Comparison of ENCODE assay signal across 11 cellular contexts in genomic region chr9:69745716-69746538, GRCh38. TPM values are rescaled to one million over a fixed set of nuclear protein-coding genes. Genes with fewer than 3 reads are reported as not detected.
DNase-seq lines count a peak whose midpoint lies in the region; ATAC-seq and TF ChIP-seq lines count a peak whose summit lies in the region.
"Had no signal": no experiment of that assay in that cellular context is flagged by ENCODE, and none has a peak within 500 bp of the region (broad histone marks: within the 10 kb centered on the region; RNA-seq: fewer than 3 reads in every experiment).

No MANE protein-coding gene starts in this region.

- TF ChIP-seq CTCF in heart right ventricle (IDR thresholded peaks at IDR 0.05), result peak in 6 of 9 donors; percentile 14 to 33 (median 26)
- peak; percentile 34 for TF ChIP-seq CTCF in fibroblast of the aortic adventitia (IDR thresholded peaks at IDR 0.05; ENCODE audit: insufficient read depth, low read length)
- peak; percentile 36 for TF ChIP-seq CTCF in type B pancreatic cell (conservative IDR thresholded peaks at IDR 0.05)

- 59 to 62% methylated on average over 5 of the region's 5 CpGs for WGBS in heart right ventricle, 2 donors

- ATAC-seq in heart right ventricle (peak in 3 of 8 donors; percentile 17 to 44 (median 27)), Right ventricle myocardium inferior (no peak)

- no peak overlapping the region for H3K4me3 Mint-ChIP-seq in type B pancreatic cell

- H3K27me3 Mint-ChIP-seq in type B pancreatic cell, result no peaks in the 10 kb centered on the region

- DNase-seq in heart right ventricle, result no peak
- no peak for DNase-seq in Right ventricle myocardium inferior (ENCODE audit: missing footprints)
- DNase-seq in SK-MEL-5 (ENCODE audit: low read depth, low spot score), result peak; percentile 62
- DNase-seq in fibroblast of the aortic adventitia (ENCODE audit: low read depth), result peak; percentile 60
- DNase-seq in type B pancreatic cell (ENCODE audit: extremely low spot score, unreplicated experiment), result no peak
- no peak for DNase-seq in G401 (ENCODE audit: low spot score)
- DNase-seq in stimulated activated CD4-positive, alpha-beta T cell treated with anti-CD3 and anti-CD28 coated beads, Interleukin-2, amount 100 ng/mL, for 24 hours, result no peak
- DNase-seq in NCI-H187 treated with DMSO at 0.1 percent for 48 hours (lab: John Stamatoyannopoulos, UW), result no peak
- DNase-seq: lower lobe of right lung, MM.1S, T1000 had no signal

- no peaks in the 10 kb centered on the region for H3K9me3 ChIP-seq in heart right ventricle
- H3K9me3 ChIP-seq: lower lobe of right lung had no signal

- intact Hi-C loops in heart right ventricle (cut with DNase I) (loop anchor here in 2 of 10 donors (5.0 to 10.0 kb wide), 2 partner anchors 71 to 126 kb away; partner anchors contain the start of gene APBA1 (in 1 of the 2)), Right ventricle myocardium inferior (cut with DNase I) (no loop called here)

- no peaks in the 10 kb centered on the region for H3K27me3 ChIP-seq in heart right ventricle

- in situ Hi-C loops in SK-MEL-5 (cut with HindIII; ENCODE audit: low pct_unique_long_range_greater_than_20kb, low sequenced_read_pairs) (no loop called here), G401 (cut with HindIII; ENCODE audit: low sequenced_read_pairs) (no loop called here)

- H3K27ac ChIP-seq in heart right ventricle, result peak overlapping the region in 1 of 10 donors; percentile 67
- H3K27ac ChIP-seq: lower lobe of right lung had no signal

- peaks cover 0 to 32% (median 22%) of the 10 kb centered on the region in 9 donors for H3K4me1 ChIP-seq in heart right ventricle

- peaks cover 0 to 72% (median 8%) of the 10 kb centered on the region in 9 donors for H3K36me3 ChIP-seq in heart right ventricle

- no peak overlapping the region for H3K27ac Mint-ChIP-seq in type B pancreatic cell

- H3K9me3 Mint-ChIP-seq in type B pancreatic cell, result no peaks in the 10 kb centered on the region

- H3K4me3 ChIP-seq in heart right ventricle (no peak overlapping the region), fibroblast of the aortic adventitia (ENCODE audit: low read depth, low read length) (no peak overlapping the region)
- H3K4me3 ChIP-seq: lower lobe of right lung had no signal

- peaks cover 14% of the 10 kb centered on the region for H3K4me1 Mint-ChIP-seq in type B pancreatic cell (ENCODE audit: unreplicated experiment)

- peaks cover 35% of the 10 kb centered on the region for H3K36me3 Mint-ChIP-seq in type B pancreatic cell

RNA-seq across cellular contexts. Expression of gene PTAR1, which starts 13.9 kb away (rescaled TPM):
- 10 to 100 TPM; 21.8 to 30.2 (median 24.3) TPM for total RNA-seq in heart right ventricle
- 1 to 10 TPM; 3.9 to 6.4 TPM for polyA plus RNA-seq in heart right ventricle
- total RNA-seq in Right ventricle myocardium inferior, result 24.2 TPM
- 84.2 and 86.6 TPM in 2 replicates for total RNA-seq in SK-MEL-5 (2014; rRNA removed; shearing (Covaris generic))
- 18.1 and 22.8 TPM in 2 replicates for polyA plus RNA-seq in SK-MEL-5 (2015; cell fraction: cytosol; rRNA removed)
- polyA plus RNA-seq in SK-MEL-5 (2015; cell fraction: nucleus; rRNA removed), result 120 and 130 TPM in 2 replicates
- 34.0 and 119 TPM in 2 replicates for total RNA-seq in fibroblast of the aortic adventitia (ENCODE audit: low replicate concordance)
- total RNA-seq in type B pancreatic cell (ENCODE audit: low replicate concordance), result 35.9 and 52.9 TPM in 2 replicates
- total RNA-seq in G401 (2014; rRNA removed; shearing (Covaris generic)), result 17.9 and 33.7 TPM in 2 replicates

Comparison
In these comparisons a context has a peak if more than half of its experiments do, and no peak if none do; other contexts are left out.
1. DNase-seq: peak in SK-MEL-5 (single experiment) and fibroblast of the aortic adventitia (single experiment); none in heart right ventricle (0 of 2), Right ventricle myocardium inferior (single experiment), type B pancreatic cell (single experiment), G401 (single experiment), stimulated activated CD4-positive, alpha-beta T cell treated with anti-CD3 and anti-CD28 coated beads, Interleukin-2, amount 100 ng/mL, for 24 hours (0 of 2) and NCI-H187 treated with DMSO at 0.1 percent for 48 hours (single experiment).
2. Peak in every context shown above with its lines, with median percentiles within 50 percentile points of each other: CTCF ChIP-seq.